ENCODE assay signal across 8 cellular contexts in genomic region chr17:57989011-57989345, GRCh38. TPM values are rescaled to one million over a fixed set of nuclear protein-coding genes. Genes with fewer than 3 reads are reported as not detected.
DNase-seq lines count a peak whose midpoint lies in the region; ATAC-seq and TF ChIP-seq lines count a peak whose summit lies in the region.

No MANE protein-coding gene starts in this region.

- no peak overlapping the region for H3K27ac ChIP-seq in CD8-positive, alpha-beta memory T cell (ENCODE audit: low read depth, low read length)
- H3K27ac ChIP-seq in adrenal gland, result peak overlapping the region in 4 of 5 donors; percentile 90 to 97 (median 96)
- peak overlapping the region; percentile 90 for H3K27ac ChIP-seq in stomach smooth muscle (ENCODE audit: low read length)

- POLR2A ChIA-PET in CD8-positive, alpha-beta memory T cell (lab: Charles Lee), result interaction anchor here (0.6 to 1.3 kb wide), 4 partner anchors 10 to 168 kb away, joined by 3 to 18 read pairs (median 6); partner anchors contain the start of gene SRSF1

- intact Hi-C loops in adrenal gland (cut with DNase I), result no loop called here

- peak overlapping the region; percentile 84 for H3K4me3 ChIP-seq in CD8-positive, alpha-beta memory T cell (ENCODE audit: low read length)
- H3K4me3 ChIP-seq in adrenal gland (peak overlapping the region in 1 of 4 donors; percentile 71), stomach smooth muscle (ENCODE audit: low read length in 2 of 2) (peak overlapping the region; percentile 89 to 92)

- peaks cover 47% of the 10 kb centered on the region for H3K4me1 ChIP-seq in CD8-positive, alpha-beta memory T cell (ENCODE audit: insufficient read depth, low read length)
- H3K4me1 ChIP-seq in adrenal gland (replicated peaks in 1 of 2) (peaks cover 30 to 47% of the 10 kb centered on the region in 2 donors), stomach smooth muscle (ENCODE audit: control insufficient read depth, insufficient read depth, low read length) (peaks cover 22% of the 10 kb centered on the region)

- H3K9ac ChIP-seq in stomach smooth muscle (ENCODE audit: low read length in 2 of 2), result peak overlapping the region; percentile 84 to 87

- peaks cover 0 to 2% of the 10 kb centered on the region in 2 donors for H3K27me3 Mint-ChIP-seq in CD8-positive, alpha-beta memory T cell

- peak overlapping the region; percentile 88 to 95 (median 93) for H3K4me3 Mint-ChIP-seq in CD8-positive, alpha-beta memory T cell

- H3K4me1 Mint-ChIP-seq in CD8-positive, alpha-beta memory T cell, result peaks cover 52 to 64% (median 57%) of the 10 kb centered on the region in 3 donors

- CTCF ChIA-PET in CD8-positive, alpha-beta memory T cell (lab: Charles Lee), result interaction anchor here (1.1 to 3.2 kb wide), 3 partner anchors 11 to 18 kb away, joined by 4 to 18 read pairs (median 6); partner anchors contain the start of gene SRSF1

- no peaks in the 10 kb centered on the region for H3K36me3 ChIP-seq in CD8-positive, alpha-beta memory T cell (ENCODE audit: insufficient read depth, low read length)
- no peaks in the 10 kb centered on the region for H3K36me3 ChIP-seq in adrenal gland (replicated peaks in 1 of 2)
- no peaks in the 10 kb centered on the region for H3K36me3 ChIP-seq in stomach smooth muscle (ENCODE audit: control insufficient read depth in 2 of 2, insufficient read depth in 2 of 2, low read length in 2 of 2)

- H3K27me3 ChIP-seq in CD8-positive, alpha-beta memory T cell (ENCODE audit: insufficient read depth, low read length, poor library complexity, severe bottlenecking), result no peaks in the 10 kb centered on the region
- H3K27me3 ChIP-seq in adrenal gland (no peaks in the 10 kb centered on the region), stomach smooth muscle (ENCODE audit: control insufficient read depth in 1 of 2, insufficient read depth in 2 of 2, low read length in 2 of 2) (no peaks in the 10 kb centered on the region)

- DNase-seq in CD8-positive, alpha-beta memory T cell, result no peak
- DNase-seq in LHCN-M2 (ENCODE audit: low read depth) (peak; percentile 36), adrenal gland (peak in 6 of 7 donors; percentile 48 to 82 (median 56)), iris pigment epithelial cell (ENCODE audit: low read depth) (peak; percentile 38)
- no peak for DNase-seq in activated CD4-positive, alpha-beta T cell treated with anti-CD3 and anti-CD28 coated beads for 48 hours
- DNase-seq in NK-92 treated with Interleukin-12 subunit alpha and Interleukin-12 subunit beta, amount 100 ng/mL, for 24 hours (lab: John Stamatoyannopoulos, UW), result no peak

- TF ChIP-seq POLR2A in adrenal gland (IDR thresholded peaks at IDR 0.05), result no peak

- H3K36me3 Mint-ChIP-seq in CD8-positive, alpha-beta memory T cell, result peaks cover 0 to 26% (median 0%) of the 10 kb centered on the region in 3 donors

- peak overlapping the region; percentile 68 to 94 (median 90) for H3K27ac Mint-ChIP-seq in CD8-positive, alpha-beta memory T cell

- H3K9me3 Mint-ChIP-seq in CD8-positive, alpha-beta memory T cell, result no peaks in the 10 kb centered on the region

- ATAC-seq in GM18502 (IDR thresholded peaks at IDR 0.05; ENCODE audit: poor library complexity, unreplicated experiment), result no peak

- no peak for TF ChIP-seq CTCF in adrenal gland (IDR thresholded peaks at IDR 0.05)

- H3K9me3 ChIP-seq in CD8-positive, alpha-beta memory T cell (ENCODE audit: low read length), result no peaks in the 10 kb centered on the region
- H3K9me3 ChIP-seq in adrenal gland (replicated peaks in 1 of 3) (no peaks in the 10 kb centered on the region), stomach smooth muscle (ENCODE audit: control insufficient read depth in 2 of 2, low read length in 2 of 2) (no peaks in the 10 kb centered on the region)

- 5 to 11% (median 8%) methylated on average over 5 of the region's 5 CpGs for WGBS in adrenal gland, 4 donors

RNA-seq across cellular contexts. Expression of gene VEZF1, which starts 0.9 kb away (rescaled TPM):
- 10 to 100 TPM; 29.1 to 29.5 TPM for total RNA-seq in CD8-positive, alpha-beta memory T cell
- polyA plus RNA-seq in CD8-positive, alpha-beta memory T cell, result 50.8 TPM
- total RNA-seq in LHCN-M2 (2014; rRNA removed) (60.3 and 65.2 TPM in 2 replicates), adrenal gland (100 to 1,000 TPM in 1 of 8 donors, 10 to 100 TPM in 7; 56.2 to 105 (median 74.1) TPM)
- polyA plus RNA-seq in LHCN-M2 (2012), result 23.7 TPM
- polyA plus RNA-seq in adrenal gland, result 10 to 100 TPM; 14.1 to 58.5 (median 23.1) TPM

RNA-seq across cellular contexts. Expression of gene SRSF1, which starts 18.1 kb away (rescaled TPM):
- total RNA-seq in CD8-positive, alpha-beta memory T cell, result 100 to 1,000 TPM; 469 to 492 TPM
- polyA plus RNA-seq in CD8-positive, alpha-beta memory T cell, result 50.6 TPM
- total RNA-seq in LHCN-M2 (2014; rRNA removed) (373 and 386 TPM in 2 replicates), adrenal gland (100 to 1,000 TPM; 131 to 236 (median 186) TPM)
- polyA plus RNA-seq in LHCN-M2 (2012), result 153 TPM
- polyA plus RNA-seq in adrenal gland, result 100 to 1,000 TPM; 105 to 276 (median 137) TPM

RNA-seq across cellular contexts. Expression of gene CUEDC1, which starts 33.8 kb away (rescaled TPM):
- under 1 TPM; 0.33 to 0.73 TPM for total RNA-seq in CD8-positive, alpha-beta memory T cell
- polyA plus RNA-seq in CD8-positive, alpha-beta memory T cell, result not detected
- total RNA-seq in LHCN-M2 (2014; rRNA removed) (22.9 and 29.6 TPM in 2 replicates), adrenal gland (10 to 100 TPM; 23.9 to 47.3 (median 39.1) TPM)
- polyA plus RNA-seq in LHCN-M2 (2012), result 56.4 TPM
- 10 to 100 TPM; 19.9 to 45.1 (median 40.1) TPM for polyA plus RNA-seq in adrenal gland

Comparison
In these comparisons a context has a peak if more than half of its experiments do, and no peak if none do; other contexts are left out.
1. DNase-seq: peak in LHCN-M2 (single experiment), adrenal gland (6 of 7) and iris pigment epithelial cell (single experiment); none in CD8-positive, alpha-beta memory T cell (0 of 5), activated CD4-positive, alpha-beta T cell treated with anti-CD3 and anti-CD28 coated beads for 48 hours (single experiment) and NK-92 treated with Interleukin-12 subunit alpha and Interleukin-12 subunit beta, amount 100 ng/mL, for 24 hours (single experiment).
2. RNA of gene CUEDC1, which starts 33.8 kb away (total RNA-seq): 23.9 to 47.3 TPM in adrenal gland and 22.9 to 29.6 TPM in LHCN-M2; 0.33 to 0.73 TPM in CD8-positive, alpha-beta memory T cell; every median in the first group is over 10 times any median in the second.